1 cellular context compared by ENCODE assay signal in the genomic region with DNA sequence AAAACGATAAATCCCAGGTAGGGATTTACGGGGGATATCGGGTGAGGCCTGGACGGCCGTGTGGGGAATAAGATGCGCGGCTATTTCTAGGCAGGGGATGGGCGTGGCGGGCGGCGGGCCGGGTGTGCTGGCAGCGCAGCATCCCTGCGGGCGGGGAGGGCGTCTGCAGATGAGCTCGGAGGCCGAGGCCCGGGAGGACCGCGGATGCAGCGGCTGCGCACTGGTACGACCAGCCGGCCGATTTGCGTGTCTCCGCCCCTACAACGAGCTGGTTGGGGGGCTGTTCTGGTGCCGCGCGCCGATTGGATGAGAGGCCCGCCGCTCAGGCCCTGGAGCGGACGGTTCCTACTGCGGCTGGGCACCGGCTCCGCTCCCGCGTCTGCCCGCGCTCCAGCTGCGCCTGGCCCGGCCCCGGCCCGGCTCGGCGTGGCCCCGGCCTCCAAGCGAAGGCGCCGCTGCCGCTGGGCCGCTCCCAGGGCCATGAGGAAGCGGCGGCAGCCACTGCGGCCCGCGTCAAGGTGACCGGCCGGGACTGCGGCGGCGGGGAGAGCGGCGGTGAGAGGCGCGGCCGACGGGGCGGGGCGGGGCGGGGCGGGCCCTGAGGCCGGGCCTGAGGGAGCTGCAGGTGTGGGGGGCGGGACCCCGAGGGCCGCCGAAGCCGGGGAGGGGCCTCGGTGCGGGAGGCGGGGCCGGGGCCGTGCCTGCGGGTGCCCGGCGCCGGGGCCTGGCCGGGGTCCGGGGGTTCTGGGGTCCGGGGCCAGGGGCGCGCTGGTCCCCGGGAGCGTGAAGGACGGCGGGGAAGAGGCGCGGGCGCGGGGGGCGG.
TF ChIP-seq lines count a peak whose summit lies in the region.

A gene with protein sequence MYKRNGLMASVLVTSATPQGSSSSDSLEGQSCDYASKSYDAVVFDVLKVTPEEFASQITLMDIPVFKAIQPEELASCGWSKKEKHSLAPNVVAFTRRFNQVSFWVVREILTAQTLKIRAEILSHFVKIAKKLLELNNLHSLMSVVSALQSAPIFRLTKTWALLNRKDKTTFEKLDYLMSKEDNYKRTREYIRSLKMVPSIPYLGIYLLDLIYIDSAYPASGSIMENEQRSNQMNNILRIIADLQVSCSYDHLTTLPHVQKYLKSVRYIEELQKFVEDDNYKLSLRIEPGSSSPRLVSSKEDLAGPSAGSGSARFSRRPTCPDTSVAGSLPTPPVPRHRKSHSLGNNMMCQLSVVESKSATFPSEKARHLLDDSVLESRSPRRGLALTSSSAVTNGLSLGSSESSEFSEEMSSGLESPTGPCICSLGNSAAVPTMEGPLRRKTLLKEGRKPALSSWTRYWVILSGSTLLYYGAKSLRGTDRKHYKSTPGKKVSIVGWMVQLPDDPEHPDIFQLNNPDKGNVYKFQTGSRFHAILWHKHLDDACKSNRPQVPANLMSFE (plus strand): TSS at position 325 of the 823 bp plus-strand sequence. CDS start 47,508 bp downstream, outside the sequence.

TF ChIP-seq in K562, 482 proteins besides CTCF, POLR2A, EP300 and RAD21 (continued from another document and continues in another):
- no peak for TF ChIP-seq NUFIP1 (IDR thresholded peaks at IDR 0.05; ENCODE audit: partially characterized antibody)
- no peak for TF ChIP-seq ZNF696 (CRISPR knock-in tag; conservative IDR thresholded peaks at IDR 0.05)
- TF ChIP-seq ZNF436 (CRISPR knock-in tag; IDR thresholded peaks at IDR 0.05), result no peak
- TF ChIP-seq, protein P1, sequence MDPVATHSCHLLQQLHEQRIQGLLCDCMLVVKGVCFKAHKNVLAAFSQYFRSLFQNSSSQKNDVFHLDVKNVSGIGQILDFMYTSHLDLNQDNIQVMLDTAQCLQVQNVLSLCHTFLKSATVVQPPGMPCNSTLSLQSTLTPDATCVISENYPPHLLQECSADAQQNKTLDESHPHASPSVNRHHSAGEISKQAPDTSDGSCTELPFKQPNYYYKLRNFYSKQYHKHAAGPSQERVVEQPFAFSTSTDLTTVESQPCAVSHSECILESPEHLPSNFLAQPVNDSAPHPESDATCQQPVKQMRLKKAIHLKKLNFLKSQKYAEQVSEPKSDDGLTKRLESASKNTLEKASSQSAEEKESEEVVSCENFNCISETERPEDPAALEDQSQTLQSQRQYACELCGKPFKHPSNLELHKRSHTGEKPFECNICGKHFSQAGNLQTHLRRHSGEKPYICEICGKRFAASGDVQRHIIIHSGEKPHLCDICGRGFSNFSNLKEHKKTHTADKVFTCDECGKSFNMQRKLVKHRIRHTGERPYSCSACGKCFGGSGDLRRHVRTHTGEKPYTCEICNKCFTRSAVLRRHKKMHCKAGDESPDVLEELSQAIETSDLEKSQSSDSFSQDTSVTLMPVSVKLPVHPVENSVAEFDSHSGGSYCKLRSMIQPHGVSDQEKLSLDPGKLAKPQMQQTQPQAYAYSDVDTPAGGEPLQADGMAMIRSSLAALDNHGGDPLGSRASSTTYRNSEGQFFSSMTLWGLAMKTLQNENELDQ (CRISPR knock-in tag; IDR thresholded peaks at IDR 0.05; ENCODE audit: borderline replicate concordance), result no peak
- TF ChIP-seq ZNF311 (CRISPR knock-in tag; IDR thresholded peaks at IDR 0.05), result no peak
- TF ChIP-seq C11orf30 (IDR thresholded peaks at IDR 0.05; ENCODE audit: low read depth), result no peak
- TF ChIP-seq ZBTB1 (CRISPR knock-in tag; IDR thresholded peaks at IDR 0.05; ENCODE audit: borderline replicate concordance, low read depth), result 0 out of 2 replicates have a peak, but pooled peaks have one; percentile 48
- no peak for TF ChIP-seq ZNF324 (CRISPR knock-in tag; IDR thresholded peaks at IDR 0.05)
- no peak for TF ChIP-seq NR1H2 (CRISPR knock-in tag; IDR thresholded peaks at IDR 0.05)
- TF ChIP-seq SRSF1 (IDR thresholded peaks at IDR 0.05; ENCODE audit: low read depth, low read length), result no peak
- TF ChIP-seq PPARD (CRISPR knock-in tag; IDR thresholded peaks at IDR 0.05), result no peak
- no peak for TF ChIP-seq ZNF12 (CRISPR knock-in tag; IDR thresholded peaks at IDR 0.05)
- TF ChIP-seq, protein P2, sequence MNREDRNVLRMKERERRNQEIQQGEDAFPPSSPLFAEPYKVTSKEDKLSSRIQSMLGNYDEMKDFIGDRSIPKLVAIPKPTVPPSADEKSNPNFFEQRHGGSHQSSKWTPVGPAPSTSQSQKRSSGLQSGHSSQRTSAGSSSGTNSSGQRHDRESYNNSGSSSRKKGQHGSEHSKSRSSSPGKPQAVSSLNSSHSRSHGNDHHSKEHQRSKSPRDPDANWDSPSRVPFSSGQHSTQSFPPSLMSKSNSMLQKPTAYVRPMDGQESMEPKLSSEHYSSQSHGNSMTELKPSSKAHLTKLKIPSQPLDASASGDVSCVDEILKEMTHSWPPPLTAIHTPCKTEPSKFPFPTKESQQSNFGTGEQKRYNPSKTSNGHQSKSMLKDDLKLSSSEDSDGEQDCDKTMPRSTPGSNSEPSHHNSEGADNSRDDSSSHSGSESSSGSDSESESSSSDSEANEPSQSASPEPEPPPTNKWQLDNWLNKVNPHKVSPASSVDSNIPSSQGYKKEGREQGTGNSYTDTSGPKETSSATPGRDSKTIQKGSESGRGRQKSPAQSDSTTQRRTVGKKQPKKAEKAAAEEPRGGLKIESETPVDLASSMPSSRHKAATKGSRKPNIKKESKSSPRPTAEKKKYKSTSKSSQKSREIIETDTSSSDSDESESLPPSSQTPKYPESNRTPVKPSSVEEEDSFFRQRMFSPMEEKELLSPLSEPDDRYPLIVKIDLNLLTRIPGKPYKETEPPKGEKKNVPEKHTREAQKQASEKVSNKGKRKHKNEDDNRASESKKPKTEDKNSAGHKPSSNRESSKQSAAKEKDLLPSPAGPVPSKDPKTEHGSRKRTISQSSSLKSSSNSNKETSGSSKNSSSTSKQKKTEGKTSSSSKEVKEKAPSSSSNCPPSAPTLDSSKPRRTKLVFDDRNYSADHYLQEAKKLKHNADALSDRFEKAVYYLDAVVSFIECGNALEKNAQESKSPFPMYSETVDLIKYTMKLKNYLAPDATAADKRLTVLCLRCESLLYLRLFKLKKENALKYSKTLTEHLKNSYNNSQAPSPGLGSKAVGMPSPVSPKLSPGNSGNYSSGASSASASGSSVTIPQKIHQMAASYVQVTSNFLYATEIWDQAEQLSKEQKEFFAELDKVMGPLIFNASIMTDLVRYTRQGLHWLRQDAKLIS (CRISPR knock-in tag; IDR thresholded peaks at IDR 0.05), result no peak
- TF ChIP-seq NBN (IDR thresholded peaks at IDR 0.05; ENCODE audit: low read depth), result no peak
- TF ChIP-seq PURB (CRISPR knock-in tag; IDR thresholded peaks at IDR 0.05; ENCODE audit: low read depth), result no peak
- TF ChIP-seq, protein P3, sequence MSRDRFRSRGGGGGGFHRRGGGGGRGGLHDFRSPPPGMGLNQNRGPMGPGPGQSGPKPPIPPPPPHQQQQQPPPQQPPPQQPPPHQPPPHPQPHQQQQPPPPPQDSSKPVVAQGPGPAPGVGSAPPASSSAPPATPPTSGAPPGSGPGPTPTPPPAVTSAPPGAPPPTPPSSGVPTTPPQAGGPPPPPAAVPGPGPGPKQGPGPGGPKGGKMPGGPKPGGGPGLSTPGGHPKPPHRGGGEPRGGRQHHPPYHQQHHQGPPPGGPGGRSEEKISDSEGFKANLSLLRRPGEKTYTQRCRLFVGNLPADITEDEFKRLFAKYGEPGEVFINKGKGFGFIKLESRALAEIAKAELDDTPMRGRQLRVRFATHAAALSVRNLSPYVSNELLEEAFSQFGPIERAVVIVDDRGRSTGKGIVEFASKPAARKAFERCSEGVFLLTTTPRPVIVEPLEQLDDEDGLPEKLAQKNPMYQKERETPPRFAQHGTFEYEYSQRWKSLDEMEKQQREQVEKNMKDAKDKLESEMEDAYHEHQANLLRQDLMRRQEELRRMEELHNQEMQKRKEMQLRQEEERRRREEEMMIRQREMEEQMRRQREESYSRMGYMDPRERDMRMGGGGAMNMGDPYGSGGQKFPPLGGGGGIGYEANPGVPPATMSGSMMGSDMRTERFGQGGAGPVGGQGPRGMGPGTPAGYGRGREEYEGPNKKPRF (IDR thresholded peaks at IDR 0.05; ENCODE audit: low read depth, low read length), result no peak
- no peak for TF ChIP-seq TCF3 (CRISPR knock-in tag; IDR thresholded peaks at IDR 0.05)
- no peak for TF ChIP-seq CEBPG (CRISPR knock-in tag; IDR thresholded peaks at IDR 0.05)
- TF ChIP-seq CEBPG (tag; conservative IDR thresholded peaks at IDR 0.05 in 1 of 2, IDR thresholded peaks at IDR 0.05 in 1 of 2), result no peak
- TF ChIP-seq, protein P4, sequence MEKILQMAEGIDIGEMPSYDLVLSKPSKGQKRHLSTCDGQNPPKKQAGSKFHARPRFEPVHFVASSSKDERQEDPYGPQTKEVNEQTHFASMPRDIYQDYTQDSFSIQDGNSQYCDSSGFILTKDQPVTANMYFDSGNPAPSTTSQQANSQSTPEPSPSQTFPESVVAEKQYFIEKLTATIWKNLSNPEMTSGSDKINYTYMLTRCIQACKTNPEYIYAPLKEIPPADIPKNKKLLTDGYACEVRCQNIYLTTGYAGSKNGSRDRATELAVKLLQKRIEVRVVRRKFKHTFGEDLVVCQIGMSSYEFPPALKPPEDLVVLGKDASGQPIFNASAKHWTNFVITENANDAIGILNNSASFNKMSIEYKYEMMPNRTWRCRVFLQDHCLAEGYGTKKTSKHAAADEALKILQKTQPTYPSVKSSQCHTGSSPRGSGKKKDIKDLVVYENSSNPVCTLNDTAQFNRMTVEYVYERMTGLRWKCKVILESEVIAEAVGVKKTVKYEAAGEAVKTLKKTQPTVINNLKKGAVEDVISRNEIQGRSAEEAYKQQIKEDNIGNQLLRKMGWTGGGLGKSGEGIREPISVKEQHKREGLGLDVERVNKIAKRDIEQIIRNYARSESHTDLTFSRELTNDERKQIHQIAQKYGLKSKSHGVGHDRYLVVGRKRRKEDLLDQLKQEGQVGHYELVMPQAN (IDR thresholded peaks at IDR 0.05; ENCODE audit: borderline replicate concordance), result no peak
- TF ChIP-seq KDM4B (IDR thresholded peaks at IDR 0.05; ENCODE audit: borderline replicate concordance in 2 of 2, low read depth in 1 of 2), result no peak
- no peak for TF ChIP-seq ZNF23 (CRISPR knock-in tag; IDR thresholded peaks at IDR 0.05)
- TF ChIP-seq ZFX (CRISPR knock-in tag; IDR thresholded peaks at IDR 0.05), result peak; percentile 26; the same call in 1 of the 2 replicates
- no peak for TF ChIP-seq RBM14 (IDR thresholded peaks at IDR 0.05; ENCODE audit: borderline replicate concordance, insufficient read depth, low read depth, low read length)
- no peak for TF ChIP-seq MECOM (CRISPR knock-in tag; IDR thresholded peaks at IDR 0.05)
- peak; percentile 74 for TF ChIP-seq HNRNPL (IDR thresholded peaks at IDR 0.05; ENCODE audit: low read depth, low read length)
- peak; percentile 45 for TF ChIP-seq HNRNPLL (IDR thresholded peaks at IDR 0.05; ENCODE audit: low read depth, low read length, poor library complexity, severe bottlenecking)
- TF ChIP-seq MCM5 (IDR thresholded peaks at IDR 0.05; ENCODE audit: low read depth), result no peak
- TF ChIP-seq RFX5 (IDR thresholded peaks at IDR 0.05; ENCODE audit: low read depth, low read length), result no peak
- TF ChIP-seq TBP (optimal IDR thresholded peaks at IDR 0.05; ENCODE audit: low read depth, low read length), result no peak
- TF ChIP-seq POU5F1 (IDR thresholded peaks at IDR 0.05; ENCODE audit: borderline replicate concordance, low read depth, low read length, partially characterized antibody), result no peak
- no peak for TF ChIP-seq RBBP5 (IDR thresholded peaks at IDR 0.05; ENCODE audit: borderline replicate concordance, insufficient read depth, low read length, poor library complexity, severe bottlenecking)
- no peak for TF ChIP-seq SUPT5H (IDR thresholded peaks at IDR 0.05)
- TF ChIP-seq, protein P5, sequence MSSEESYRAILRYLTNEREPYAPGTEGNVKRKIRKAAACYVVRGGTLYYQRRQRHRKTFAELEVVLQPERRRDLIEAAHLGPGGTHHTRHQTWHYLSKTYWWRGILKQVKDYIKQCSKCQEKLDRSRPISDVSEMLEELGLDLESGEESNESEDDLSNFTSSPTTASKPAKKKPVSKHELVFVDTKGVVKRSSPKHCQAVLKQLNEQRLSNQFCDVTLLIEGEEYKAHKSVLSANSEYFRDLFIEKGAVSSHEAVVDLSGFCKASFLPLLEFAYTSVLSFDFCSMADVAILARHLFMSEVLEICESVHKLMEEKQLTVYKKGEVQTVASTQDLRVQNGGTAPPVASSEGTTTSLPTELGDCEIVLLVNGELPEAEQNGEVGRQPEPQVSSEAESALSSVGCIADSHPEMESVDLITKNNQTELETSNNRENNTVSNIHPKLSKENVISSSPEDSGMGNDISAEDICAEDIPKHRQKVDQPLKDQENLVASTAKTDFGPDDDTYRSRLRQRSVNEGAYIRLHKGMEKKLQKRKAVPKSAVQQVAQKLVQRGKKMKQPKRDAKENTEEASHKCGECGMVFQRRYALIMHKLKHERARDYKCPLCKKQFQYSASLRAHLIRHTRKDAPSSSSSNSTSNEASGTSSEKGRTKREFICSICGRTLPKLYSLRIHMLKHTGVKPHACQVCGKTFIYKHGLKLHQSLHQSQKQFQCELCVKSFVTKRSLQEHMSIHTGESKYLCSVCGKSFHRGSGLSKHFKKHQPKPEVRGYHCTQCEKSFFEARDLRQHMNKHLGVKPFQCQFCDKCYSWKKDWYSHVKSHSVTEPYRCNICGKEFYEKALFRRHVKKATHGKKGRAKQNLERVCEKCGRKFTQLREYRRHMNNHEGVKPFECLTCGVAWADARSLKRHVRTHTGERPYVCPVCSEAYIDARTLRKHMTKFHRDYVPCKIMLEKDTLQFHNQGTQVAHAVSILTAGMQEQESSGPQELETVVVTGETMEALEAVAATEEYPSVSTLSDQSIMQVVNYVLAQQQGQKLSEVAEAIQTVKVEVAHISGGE (CRISPR knock-in tag; IDR thresholded peaks at IDR 0.05), result no peak
- TF ChIP-seq SRSF7 (optimal IDR thresholded peaks at IDR 0.05; ENCODE audit: low read depth, low read length), result no peak
- TF ChIP-seq, protein P6, sequence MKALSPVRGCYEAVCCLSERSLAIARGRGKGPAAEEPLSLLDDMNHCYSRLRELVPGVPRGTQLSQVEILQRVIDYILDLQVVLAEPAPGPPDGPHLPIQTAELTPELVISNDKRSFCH (CRISPR knock-in tag; IDR thresholded peaks at IDR 0.05), result no peak
- TF ChIP-seq, protein P6 (tag; IDR thresholded peaks at IDR 0.05), result no peak
- TF ChIP-seq TAL1 (IDR thresholded peaks at IDR 0.05), result no peak
- TF ChIP-seq ZKSCAN8 (CRISPR knock-in tag; IDR thresholded peaks at IDR 0.05), result no peak
- TF ChIP-seq, protein P7, sequence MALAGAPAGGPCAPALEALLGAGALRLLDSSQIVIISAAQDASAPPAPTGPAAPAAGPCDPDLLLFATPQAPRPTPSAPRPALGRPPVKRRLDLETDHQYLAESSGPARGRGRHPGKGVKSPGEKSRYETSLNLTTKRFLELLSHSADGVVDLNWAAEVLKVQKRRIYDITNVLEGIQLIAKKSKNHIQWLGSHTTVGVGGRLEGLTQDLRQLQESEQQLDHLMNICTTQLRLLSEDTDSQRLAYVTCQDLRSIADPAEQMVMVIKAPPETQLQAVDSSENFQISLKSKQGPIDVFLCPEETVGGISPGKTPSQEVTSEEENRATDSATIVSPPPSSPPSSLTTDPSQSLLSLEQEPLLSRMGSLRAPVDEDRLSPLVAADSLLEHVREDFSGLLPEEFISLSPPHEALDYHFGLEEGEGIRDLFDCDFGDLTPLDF (CRISPR knock-in tag; IDR thresholded peaks at IDR 0.05), result no peak
- TF ChIP-seq, protein P8, sequence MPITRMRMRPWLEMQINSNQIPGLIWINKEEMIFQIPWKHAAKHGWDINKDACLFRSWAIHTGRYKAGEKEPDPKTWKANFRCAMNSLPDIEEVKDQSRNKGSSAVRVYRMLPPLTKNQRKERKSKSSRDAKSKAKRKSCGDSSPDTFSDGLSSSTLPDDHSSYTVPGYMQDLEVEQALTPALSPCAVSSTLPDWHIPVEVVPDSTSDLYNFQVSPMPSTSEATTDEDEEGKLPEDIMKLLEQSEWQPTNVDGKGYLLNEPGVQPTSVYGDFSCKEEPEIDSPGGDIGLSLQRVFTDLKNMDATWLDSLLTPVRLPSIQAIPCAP (CRISPR knock-in tag; IDR thresholded peaks at IDR 0.05; ENCODE audit: borderline replicate concordance), result no peak
- TF ChIP-seq ZNF3 (CRISPR knock-in tag; IDR thresholded peaks at IDR 0.05), result no peak
- no peak for TF ChIP-seq ZNF41 (CRISPR knock-in tag; conservative IDR thresholded peaks at IDR 0.05)
